Comparison of ENCODE assay signal across 9 cellular contexts in the genomic region with DNA sequence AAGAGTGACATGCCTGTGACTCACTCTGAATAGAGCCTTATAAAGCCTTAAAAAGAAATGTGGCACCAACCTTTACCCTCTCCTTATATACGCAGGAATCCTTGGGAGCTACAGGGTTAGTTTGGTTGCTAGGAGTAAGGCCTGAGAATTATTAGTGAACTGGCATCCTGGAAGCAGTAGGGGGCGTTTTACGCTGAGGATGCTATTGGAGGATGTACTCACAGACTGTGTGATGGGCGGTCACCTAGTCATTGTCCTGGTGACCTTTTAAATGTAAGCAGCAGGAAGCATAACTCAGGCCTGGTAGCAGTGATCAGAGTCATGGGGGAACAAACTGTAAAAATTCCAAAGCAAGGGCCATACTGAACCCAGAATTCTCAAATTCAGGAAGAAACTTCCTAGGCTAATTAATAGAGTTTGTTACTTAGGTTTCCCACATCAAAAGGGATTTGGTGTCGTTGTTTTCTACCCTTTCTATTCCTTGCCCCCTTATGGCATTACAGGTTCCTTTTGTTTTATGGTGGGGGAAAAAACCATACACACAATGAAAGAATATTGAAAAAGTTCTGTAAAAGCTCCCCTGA.
DNase-seq lines count a peak whose midpoint lies in the region; TF ChIP-seq lines count a peak whose summit lies in the region.
"Had no signal": no experiment of that assay in that cellular context is flagged by ENCODE, and none has a peak within 500 bp of the region (broad histone marks: within the 10 kb centered on the region; RNA-seq: fewer than 3 reads in every experiment).

No MANE protein-coding gene starts in this region.

- H3K9me3 Mint-ChIP-seq in neural crest cell: no peaks in the 10 kb centered on the region

- DNase-seq in NOMO-1 treated with DMSO at 0.1 percent for 48 hours (lab: John Stamatoyannopoulos, UW; ENCODE audit: unreplicated experiment) (peak; percentile 22), NOMO-1 treated with dmso at 0.1 percent for 144 hours (lab: John Stamatoyannopoulos, UW; ENCODE audit: unreplicated experiment) (no peak), M059J (ENCODE audit: low read depth) (peak; percentile 40), amniotic epithelial cell (ENCODE audit: low read depth) (peak; percentile 30), neural crest cell (ENCODE audit: low read depth, low spot score) (peak; percentile 6), substantia nigra (lab: John Stamatoyannopoulos, UW) (no peak), T-helper 9 cell (no peak), middle frontal gyrus (ENCODE audit: extremely low spot score, low spot score) (no peak)

- H3K27ac Mint-ChIP-seq in neural crest cell (ENCODE audit: unreplicated experiment): no peak overlapping the region

- H3K4me1 Mint-ChIP-seq in neural crest cell: peaks cover 9% of the 10 kb centered on the region

- H3K4me3 Mint-ChIP-seq in neural crest cell: no peak overlapping the region

- H3K36me3 Mint-ChIP-seq in neural crest cell (ENCODE audit: low read depth): no peaks in the 10 kb centered on the region

- H3K27ac ChIP-seq in substantia nigra (ENCODE audit: low read depth, low read length, poor library complexity, severe bottlenecking): no peak overlapping the region
- H3K27ac ChIP-seq: skin epidermis had no signal

- TF ChIP-seq CTCF in neural crest cell (conservative IDR thresholded peaks at IDR 0.05): peak; percentile 63

- peaks cover 66% of the 10 kb centered on the region for H3K27me3 Mint-ChIP-seq in neural crest cell (ENCODE audit: low read depth)

Comparison
In these comparisons a context has a peak if more than half of its experiments do, and no peak if none do; other contexts are left out.
1. DNase-seq: peak in NOMO-1 treated with DMSO at 0.1 percent for 48 hours (single experiment), M059J (single experiment), amniotic epithelial cell (single experiment) and neural crest cell (single experiment); none in NOMO-1 treated with dmso at 0.1 percent for 144 hours (single experiment), substantia nigra (0 of 49), T-helper 9 cell (single experiment) and middle frontal gyrus (single experiment).